In the genomic region with DNA sequence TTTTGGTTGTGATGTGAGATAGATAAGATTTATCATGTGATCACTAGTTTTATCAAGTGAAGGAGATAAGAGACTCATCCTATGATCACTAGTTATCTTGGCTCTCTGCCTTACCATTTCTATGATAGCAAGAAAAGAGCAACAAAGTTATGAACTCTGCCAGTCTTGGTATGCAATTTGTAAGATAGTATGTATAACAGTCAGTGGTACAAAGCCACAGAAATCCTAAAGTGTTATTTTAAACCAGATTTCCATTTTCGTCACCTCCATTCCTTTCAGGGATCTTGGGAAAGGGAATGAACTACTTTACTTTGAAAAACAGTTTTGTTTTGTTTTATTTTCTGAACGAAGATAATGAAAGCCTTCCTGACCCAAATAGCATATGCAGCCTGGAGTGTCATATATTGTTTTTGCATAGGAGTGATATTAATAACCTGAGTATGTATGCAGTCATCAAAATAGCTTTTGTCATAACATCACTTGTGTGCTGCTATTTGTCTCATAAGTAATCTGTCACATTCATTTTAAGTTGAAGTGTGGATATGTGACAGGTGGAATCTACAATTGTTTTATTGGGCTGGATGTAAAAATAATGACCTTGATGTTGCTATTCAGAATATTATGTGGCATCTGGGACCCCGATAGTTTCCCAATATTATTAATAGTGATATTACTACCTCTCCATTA, we compare ENCODE assay signal across 23 cellular contexts. TPM values are rescaled to one million over a fixed set of nuclear protein-coding genes. Genes with fewer than 3 reads are reported as not detected.
DNase-seq lines count a peak whose midpoint lies in the region; ATAC-seq, FAIRE-seq and TF ChIP-seq lines count a peak whose summit lies in the region.
"Had no signal": no experiment of that assay in that cellular context is flagged by ENCODE, and none has a peak within 500 bp of the region (broad histone marks: within the 10 kb centered on the region; RNA-seq: fewer than 3 reads in every experiment).

No MANE protein-coding gene starts in this region.

- H3K9me2 ChIP-seq in SK-N-SH, result no peaks in the 10 kb centered on the region

- H3K4ac ChIP-seq in mesenchymal stem cell (ENCODE audit: low read depth in 1 of 2, low read length in 2 of 2), result no peak overlapping the region

- H3K9ac ChIP-seq in SK-N-SH, result peak overlapping the region; percentile 20; the same call in 1 of the 2 replicates
- peak overlapping the region; percentile 82 for H3K9ac ChIP-seq in mesenchymal stem cell (ENCODE audit: low read length)
- H3K9ac ChIP-seq: BLaER1 treated with 17β-estradiol and CSF1 and Interleukin-3, amounts not matched to agents 10 nM and 100 nM had no signal

- no peak for FAIRE-seq in frontal cortex (lab: Jason Lieb, UNC)
- FAIRE-seq: D721Med, GM12878, GM18507 had no signal

- no peak overlapping the region; a peak in 1 of 4 replicates for H3K4me3 ChIP-seq in SK-N-SH (ENCODE audit: low read depth in 2 of 2, low read length in 1 of 2)
- H3K4me3 ChIP-seq in mesenchymal stem cell (ENCODE audit: insufficient read depth in 1 of 2, low read depth in 1 of 2, low read length in 2 of 2), result no peak overlapping the region
- H3K4me3 ChIP-seq: BLaER1 treated with 17β-estradiol and CSF1 and Interleukin-3, amounts not matched to agents 10 nM and 100 nM; GM12878; GM23338 had no signal

- TF ChIP-seq CTCF in SK-N-SH (IDR thresholded peaks at IDR 0.05) (no peak), chondrocyte (IDR thresholded peaks at IDR 0.05) (no peak)

- H3K4me3 Mint-ChIP-seq in chondrocyte (ENCODE audit: unreplicated experiment) (no peak overlapping the region), immature natural killer cell (no peak overlapping the region)
- no peak overlapping the region for H3K4me3 Mint-ChIP-seq in activated CD4-positive, alpha-beta T cell treated with anti-CD3 and anti-CD28 coated beads, Interleukin-2, amount 10 ng/mL, durations not matched to agents 24 days and 14 days
- H3K4me3 Mint-ChIP-seq: CD8-positive, alpha-beta memory T cell; GM23338 had no signal

- H3K9me3 ChIP-seq in SK-N-SH, result no peaks in the 10 kb centered on the region
- no peaks in the 10 kb centered on the region for H3K9me3 ChIP-seq in mesenchymal stem cell (ENCODE audit: control insufficient read depth, low read length)

- no peak for TF ChIP-seq RAD21 in SK-N-SH (IDR thresholded peaks at IDR 0.05; ENCODE audit: low read length)

- H3K27ac ChIP-seq in SK-N-SH (ENCODE audit: low read depth in 2 of 2, low read length in 1 of 2), result peak overlapping the region in 1 of 2 experiments; percentile 83; a peak in 2 of 4 replicates
- no peak overlapping the region for H3K27ac ChIP-seq in mesenchymal stem cell (ENCODE audit: low read length, poor library complexity, severe bottlenecking)
- H3K27ac ChIP-seq: 22Rv1; BLaER1 treated with 17β-estradiol and CSF1 and Interleukin-3, amounts not matched to agents 10 nM and 100 nM had no signal

- DNase-seq in SK-N-SH, result no peak
- DNase-seq in chondrocyte (ENCODE audit: low spot score), result no peak
- no peak for DNase-seq in mesenchymal stem cell
- no peak for DNase-seq in frontal cortex (ENCODE audit: low spot score in 2 of 2)
- DNase-seq in immature natural killer cell, result no peak
- DNase-seq in activated CD4-positive, alpha-beta T cell treated with anti-CD3 and anti-CD28 coated beads, Interleukin-2, amount 10 ng/mL, durations not matched to agents 24 days and 14 days, result no peak
- DNase-seq in DMS 273 treated with DMSO at 0.1 percent for 48 hours (lab: John Stamatoyannopoulos, UW), result no peak
- DNase-seq: CD8-positive, alpha-beta memory T cell; GDM1; KG1; NCI-H1436 treated with DMSO at 0.1 percent for 48 hours; NCI-H2029 treated with DMSO at 0.1 percent for 48 hours; NCI-H2171 treated with DMSO at 0.1 percent for 48 hours; NCI-H748 treated with DMSO at 0.1 percent for 48 hours; OCI-M1 had no signal

- peaks cover 0 to 33% of the 10 kb centered on the region in 2 experiments; a peak in 3 of 4 replicates for H3K4me1 ChIP-seq in SK-N-SH (ENCODE audit: control insufficient read depth in 1 of 2, insufficient read depth in 2 of 2, low read depth in 1 of 2, low read length in 1 of 2)
- H3K4me1 ChIP-seq in mesenchymal stem cell (ENCODE audit: control insufficient read depth, insufficient read depth, low read depth, low read length), result peaks cover 3% of the 10 kb centered on the region

- H2BK12ac ChIP-seq in mesenchymal stem cell (ENCODE audit: low read length in 2 of 2), result no peak overlapping the region

- H3K27ac Mint-ChIP-seq in chondrocyte (ENCODE audit: unreplicated experiment), result peak overlapping the region; percentile 61
- no peak overlapping the region for H3K27ac Mint-ChIP-seq in immature natural killer cell
- H3K27ac Mint-ChIP-seq in activated CD4-positive, alpha-beta T cell treated with anti-CD3 and anti-CD28 coated beads, Interleukin-2, amount 10 ng/mL, durations not matched to agents 24 days and 14 days, result no peak overlapping the region
- H3K27ac Mint-ChIP-seq: CD8-positive, alpha-beta memory T cell; GM23338 had no signal

- H2AK5ac ChIP-seq in mesenchymal stem cell (ENCODE audit: low read length, severe bottlenecking), result no peak overlapping the region

- no peaks in the 10 kb centered on the region for H4K20me1 ChIP-seq in SK-N-SH (ENCODE audit: insufficient read depth)
- H4K20me1 ChIP-seq: BLaER1 treated with 17β-estradiol and CSF1 and Interleukin-3, amounts not matched to agents 10 nM and 100 nM had no signal

- no peak overlapping the region for H3K14ac ChIP-seq in mesenchymal stem cell (ENCODE audit: low read length in 2 of 2)

- H2BK120ac ChIP-seq in mesenchymal stem cell (ENCODE audit: low read depth, low read length), result no peak overlapping the region

- no peak overlapping the region for H4K91ac ChIP-seq in mesenchymal stem cell (ENCODE audit: low read length)

- no peaks in the 10 kb centered on the region for H3K27me3 Mint-ChIP-seq in chondrocyte (ENCODE audit: low read depth)
- peaks cover 0 to 4% (median 0%) of the 10 kb centered on the region in 3 donors for H3K27me3 Mint-ChIP-seq in immature natural killer cell (ENCODE audit: low read depth in 3 of 3)
- no peaks in the 10 kb centered on the region for H3K27me3 Mint-ChIP-seq in activated CD4-positive, alpha-beta T cell treated with anti-CD3 and anti-CD28 coated beads, Interleukin-2, amount 10 ng/mL, durations not matched to agents 24 days and 14 days
- H3K27me3 Mint-ChIP-seq: CD8-positive, alpha-beta memory T cell had no signal

- no peak for TF ChIP-seq EP300 in SK-N-SH (IDR thresholded peaks at IDR 0.05; ENCODE audit: borderline replicate concordance in 1 of 2, low read depth in 1 of 2, low read length in 1 of 2)

- H3K9me3 Mint-ChIP-seq in chondrocyte (ENCODE audit: low read depth), result no peaks in the 10 kb centered on the region
- peaks cover 0 to 3% (median 0%) of the 10 kb centered on the region in 6 donors for H3K9me3 Mint-ChIP-seq in immature natural killer cell
- H3K9me3 Mint-ChIP-seq in activated CD4-positive, alpha-beta T cell treated with anti-CD3 and anti-CD28 coated beads, Interleukin-2, amount 10 ng/mL, durations not matched to agents 24 days and 14 days, result no peaks in the 10 kb centered on the region
- H3K9me3 Mint-ChIP-seq: GM23338 had no signal

- no peak; the same call in 2 of the 3 replicates for ATAC-seq in SK-N-SH treated with all-trans-retinoic acid at 6 μM for 48 hours
- ATAC-seq: GM12878, GM23338, HCT116 had no signal

- H3K79me1 ChIP-seq in mesenchymal stem cell (replicated peaks; ENCODE audit: low read length, poor library complexity, severe bottlenecking), result peaks cover 8% of the 10 kb centered on the region

- peaks cover 31% of the 10 kb centered on the region for H3K36me3 Mint-ChIP-seq in chondrocyte (ENCODE audit: low read depth)
- no peaks in the 10 kb centered on the region for H3K36me3 Mint-ChIP-seq in immature natural killer cell
- H3K36me3 Mint-ChIP-seq in activated CD4-positive, alpha-beta T cell treated with anti-CD3 and anti-CD28 coated beads, Interleukin-2, amount 10 ng/mL, durations not matched to agents 24 days and 14 days (ENCODE audit: low read depth), result no peaks in the 10 kb centered on the region
- H3K36me3 Mint-ChIP-seq: CD8-positive, alpha-beta memory T cell had no signal

- H3K4me1 Mint-ChIP-seq in chondrocyte (ENCODE audit: low read depth) (peaks cover 53% of the 10 kb centered on the region), immature natural killer cell (no peaks in the 10 kb centered on the region)
- H3K4me1 Mint-ChIP-seq in activated CD4-positive, alpha-beta T cell treated with anti-CD3 and anti-CD28 coated beads, Interleukin-2, amount 10 ng/mL, durations not matched to agents 24 days and 14 days, result no peaks in the 10 kb centered on the region
- H3K4me1 Mint-ChIP-seq: CD8-positive, alpha-beta memory T cell had no signal

- H2AFZ ChIP-seq in SK-N-SH (ENCODE audit: low read depth) (no peak overlapping the region), mesenchymal stem cell (ENCODE audit: low read depth, low read length) (no peak overlapping the region)
- H2AFZ ChIP-seq: GM23338 had no signal

- intact Hi-C loops in activated CD4-positive, alpha-beta T cell treated with anti-CD3 and anti-CD28 coated beads, Interleukin-2, amount 10 ng/mL, durations not matched to agents 24 days and 14 days (cut with micrococcal nuclease), result no loop called here

- H3K79me2 ChIP-seq in SK-N-SH (ENCODE audit: insufficient read depth), result peaks cover 10% of the 10 kb centered on the region; the same call in 1 of the 2 replicates

- peaks cover 33% of the 10 kb centered on the region for H3F3A ChIP-seq in SK-N-SH (replicated peaks; ENCODE audit: insufficient read depth)

- no peak overlapping the region for H3K23ac ChIP-seq in mesenchymal stem cell (ENCODE audit: low read length in 2 of 2)

- H4K8ac ChIP-seq in mesenchymal stem cell (ENCODE audit: low read length), result no peak overlapping the region

- no peak overlapping the region for H3K18ac ChIP-seq in mesenchymal stem cell (ENCODE audit: low read depth in 1 of 2, low read length in 2 of 2)

- POLR2A ChIA-PET in SK-N-SH (lab: Yijun Ruan, JAX), result no interaction called here

- no peaks in the 10 kb centered on the region for H3K27me3 ChIP-seq in SK-N-SH (ENCODE audit: insufficient read depth)
- H3K27me3 ChIP-seq in mesenchymal stem cell (ENCODE audit: control insufficient read depth in 1 of 2, insufficient read depth in 1 of 2, low read length in 2 of 2), result no peaks in the 10 kb centered on the region
- H3K27me3 ChIP-seq: BLaER1 treated with 17β-estradiol and CSF1 and Interleukin-3, amounts not matched to agents 10 nM and 100 nM had no signal

- WGBS in SK-N-SH (ENCODE audit: low lambda C conversion rate), result 36% methylated on average over 3 of the region's 3 CpGs
- WGBS in mesenchymal stem cell, result 100% methylated on average over 1 of the region's 3 CpGs

- no peak overlapping the region for H2BK15ac ChIP-seq in mesenchymal stem cell (ENCODE audit: low read depth, poor library complexity, severe bottlenecking)

- H3K36me3 ChIP-seq in SK-N-SH (replicated peaks in 1 of 2; ENCODE audit: control insufficient read depth in 1 of 2, insufficient read depth in 2 of 2, low read length in 1 of 2), result peaks cover 0 to 7% of the 10 kb centered on the region in 2 experiments
- H3K36me3 ChIP-seq in mesenchymal stem cell (ENCODE audit: control insufficient read depth in 1 of 2, insufficient read depth in 2 of 2, low read depth in 1 of 2, low read length in 2 of 2), result peaks cover 4 to 53% of the 10 kb centered on the region in 2 experiments
- H3K36me3 ChIP-seq: BLaER1 treated with 17β-estradiol and CSF1 and Interleukin-3, amounts not matched to agents 10 nM and 100 nM had no signal

- H3K4me2 ChIP-seq in SK-N-SH (peak overlapping the region; percentile 39; the same call in 1 of the 2 replicates), mesenchymal stem cell (ENCODE audit: low read length, poor library complexity, severe bottlenecking) (no peak overlapping the region)
- H3K4me2 ChIP-seq: BLaER1 treated with 17β-estradiol and CSF1 and Interleukin-3, amounts not matched to agents 10 nM and 100 nM; GM23338 had no signal

- CTCF ChIA-PET in SK-N-SH (lab: Yijun Ruan, JAX), result no interaction called here

- H2BK5ac ChIP-seq in mesenchymal stem cell (ENCODE audit: low read depth, low read length, poor library complexity, severe bottlenecking), result no peak overlapping the region

RNA-seq across cellular contexts. Expression of a gene that starts 35.0 kb away (rescaled TPM):
- polyA plus RNA-seq in SK-N-SH (2012; rRNA removed) (10.8 and 14.1 TPM in 2 replicates), immature natural killer cell (not detected)
- 5.9 and 7.3 TPM in 2 replicates for polyA plus RNA-seq in SK-N-SH (2012; cell fraction: cytosol; rRNA removed)
- 23.0 and 43.1 TPM in 2 replicates for polyA plus RNA-seq in SK-N-SH (2012; cell fraction: nucleus; rRNA removed)
- total RNA-seq in chondrocyte (170 to 241 TPM (median 227 TPM) in 3 replicates), frontal cortex (84.0 TPM)
- 11.8 TPM for polyA plus RNA-seq in mesenchymal stem cell (2013, experiment 1 of 2)
- polyA plus RNA-seq in mesenchymal stem cell (2013, experiment 2 of 2), result 11.0 TPM
- total RNA-seq in activated CD4-positive, alpha-beta T cell treated with anti-CD3 and anti-CD28 coated beads, Interleukin-2, amount 10 ng/mL, durations not matched to agents 24 days and 14 days, result not detected in 2 replicates
- total RNA-seq: CD8-positive, alpha-beta memory T cell had no signal
- polyA plus RNA-seq: CD8-positive, alpha-beta memory T cell; GM12878 had no signal

Comparison
In these comparisons a context has a peak if more than half of its experiments do, and no peak if none do; other contexts are left out.
1. RNA of a gene that starts 35.0 kb away (total RNA-seq): 170 to 241 TPM in chondrocyte and 84.0 TPM in frontal cortex (single experiment); not detected in activated CD4-positive, alpha-beta T cell treated with anti-CD3 and anti-CD28 coated beads, Interleukin-2, amount 10 ng/mL, durations not matched to agents 24 days and 14 days; every median in the first group is over 10 times any median in the second.